ENCODE assay signal across 29 cellular contexts in the genomic region with DNA sequence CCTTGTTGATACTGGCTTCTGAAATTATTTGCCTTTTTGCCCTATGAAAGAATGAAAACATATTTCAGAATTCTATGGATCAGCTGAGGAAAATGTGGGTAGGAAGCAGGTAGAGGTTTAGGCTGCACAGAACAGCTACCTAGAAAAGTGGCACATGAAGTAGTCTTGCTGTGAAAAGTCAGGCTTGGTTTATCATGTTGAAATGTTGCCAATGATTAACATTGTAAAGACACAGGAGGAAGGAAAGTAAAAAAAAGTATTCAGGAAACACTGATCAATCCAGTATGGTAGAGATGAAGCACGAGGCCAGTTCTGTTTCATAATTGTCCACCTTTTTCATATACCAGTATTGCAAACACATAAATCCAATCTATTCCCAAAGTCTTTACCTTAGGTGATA. TPM values are rescaled to one million over a fixed set of nuclear protein-coding genes. Genes with fewer than 3 reads are reported as not detected.
"Had no signal": no experiment of that assay in that cellular context is flagged by ENCODE, and none has a peak within 500 bp of the region (broad histone marks: within the 10 kb centered on the region; RNA-seq: fewer than 3 reads in every experiment).

No MANE protein-coding gene starts in this region.

- ATAC-seq: activated T-helper 17 cell treated with anti-CD3 and anti-CD28 coated beads, Interleukin-2, amount 50 U/mL, for 72 hours; T-cell had no signal

- H3K4me3 ChIP-seq: cardiac muscle cell had no signal

- H3K36me3 ChIP-seq: brain microvascular endothelial cell, cardiac muscle cell had no signal

- H3K27me3 ChIP-seq: brain microvascular endothelial cell, cardiac muscle cell had no signal

- FAIRE-seq: astrocyte, TTC549 had no signal

- DNase-seq: activated CD4-positive, alpha-beta memory T cell treated with anti-CD3 and anti-CD28 coated beads for 36 hours; activated CD4-positive, alpha-beta T cell treated with anti-CD3 and anti-CD28 coated beads, Interleukin-2, amount 10 ng/mL, durations not matched to agents 7 days and 5 days; activated CD4-positive, CD25-positive, alpha-beta regulatory T cell; activated CD8-positive, alpha-beta memory T cell treated with anti-CD3 and anti-CD28 coated beads for 24 hours; activated gamma-delta T cell; activated naive CD4-positive, alpha-beta T cell treated with anti-CD3 and anti-CD28 coated beads for 36 hours; activated T-cell treated with anti-CD3 and anti-CD28 coated beads for 4 hours; activated T-cell treated with anti-CD3 and anti-CD28 coated beads, Interleukin-2, amount 50 U/mL, for 48 hours; amygdala; brain microvascular endothelial cell; NCI-H1048; NCI-H146; NCI-H2029; NCI-H2107; NCI-H2171 treated with DMSO at 0.1 percent for 48 hours; NCI-H345; NCI-H510A; NCI-H526 treated with DMSO at 0.1 percent for 48 hours; SIG-M5; T-cell; T-helper 2 cell; T1000 had no signal

- H3K27ac ChIP-seq: brain microvascular endothelial cell, cardiac muscle cell had no signal

RNA-seq across cellular contexts. Expression of gene ABCA6, which starts 29.9 kb away (rescaled TPM):
- total RNA-seq: activated CD4-positive, alpha-beta memory T cell treated with anti-CD3 and anti-CD28 coated beads for 36 hours; activated naive CD4-positive, alpha-beta T cell treated with anti-CD3 and anti-CD28 coated beads for 36 hours; astrocyte; cardiac muscle cell; M059J; RPMI7951 had no signal
- polyA plus RNA-seq: cardiac muscle cell had no signal

RNA-seq across cellular contexts. Expression of gene ABCA9, which starts 51.1 kb away (rescaled TPM):
- total RNA-seq: activated CD4-positive, alpha-beta memory T cell treated with anti-CD3 and anti-CD28 coated beads for 36 hours; activated naive CD4-positive, alpha-beta T cell treated with anti-CD3 and anti-CD28 coated beads for 36 hours; LHCN-M2; M059J; RPMI7951 had no signal
- polyA plus RNA-seq: cardiac muscle cell had no signal
